ENCODE assay signal across 25 cellular contexts in the genomic region with DNA sequence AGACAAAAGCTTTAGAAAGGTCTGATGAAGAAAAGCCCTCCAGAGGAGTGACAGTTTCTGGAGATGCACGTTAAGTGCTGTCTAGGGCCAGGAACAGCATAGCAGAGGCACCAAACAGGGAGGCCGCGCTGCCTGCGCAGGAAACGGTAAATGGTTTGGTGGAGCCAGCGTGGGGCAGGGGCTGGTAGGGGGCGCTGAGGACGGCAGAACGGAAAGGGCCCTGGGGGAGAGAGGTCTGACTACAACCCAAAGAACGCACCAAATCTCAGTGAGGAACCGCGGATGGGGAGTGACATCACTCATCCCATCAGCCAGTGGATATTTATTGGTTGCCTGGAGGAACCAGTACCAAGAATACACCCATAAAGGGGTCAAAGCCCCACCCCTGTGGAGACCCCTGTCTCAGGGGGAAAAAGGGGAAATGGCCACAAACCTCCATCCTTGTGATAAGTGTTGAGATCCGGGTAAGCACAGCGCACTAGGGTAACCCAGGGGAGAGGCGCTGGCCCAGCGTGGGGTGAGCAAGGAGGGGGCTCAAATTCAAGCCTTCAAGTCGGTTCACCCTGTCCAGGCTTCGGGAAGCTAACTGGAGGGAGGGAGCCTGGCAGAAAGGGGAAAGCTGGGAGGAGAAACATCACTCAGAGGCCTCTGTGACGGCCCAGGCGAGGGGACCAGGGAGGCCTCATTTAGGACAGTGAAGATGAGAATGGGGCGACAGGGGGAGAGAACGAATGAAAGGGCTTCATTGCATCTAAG.
DNase-seq lines count a peak whose midpoint lies in the region; ATAC-seq and TF ChIP-seq lines count a peak whose summit lies in the region.
"Had no signal": no experiment of that assay in that cellular context is flagged by ENCODE, and none has a peak within 500 bp of the region (broad histone marks: within the 10 kb centered on the region; RNA-seq: fewer than 3 reads in every experiment).

No MANE protein-coding gene starts in this region.

- H3K27ac ChIP-seq in esophagus muscularis mucosa (replicated peaks in 1 of 4) (peak overlapping the region in 1 of 4 donors; percentile 37), sigmoid colon (peak overlapping the region in 2 of 4 donors; percentile 34 to 44)
- H3K27ac ChIP-seq: PC-9 had no signal

- H3K36me3 Mint-ChIP-seq in activated naive CD8-positive, alpha-beta T cell treated with anti-CD3 and anti-CD28 coated beads, Interleukin-2, amount 50 U/mL, for 24 hours (ENCODE audit: low read depth) = no peaks in the 10 kb centered on the region
- no peaks in the 10 kb centered on the region for H3K36me3 Mint-ChIP-seq in activated naive CD8-positive, alpha-beta T cell treated with anti-CD3 and anti-CD28 coated beads for 36 hours
- H3K36me3 Mint-ChIP-seq: CD14-positive monocyte; CD8-positive, alpha-beta memory T cell had no signal

- ATAC-seq in activated naive CD8-positive, alpha-beta T cell treated with anti-CD3 and anti-CD28 coated beads, Interleukin-2, amount 50 U/mL, for 24 hours = peak; percentile 17
- ATAC-seq in sciatic nerve = peak; percentile 20
- ATAC-seq: HCT116, Right ventricle myocardium inferior had no signal

- H3K36me3 ChIP-seq in esophagus muscularis mucosa = no peaks in the 10 kb centered on the region
- H3K36me3 ChIP-seq in sigmoid colon = no peaks in the 10 kb centered on the region
- H3K36me3 ChIP-seq: BE2C had no signal

- peaks cover 2% of the 10 kb centered on the region for H3K27me3 Mint-ChIP-seq in activated naive CD8-positive, alpha-beta T cell treated with anti-CD3 and anti-CD28 coated beads, Interleukin-2, amount 50 U/mL, for 24 hours
- H3K27me3 Mint-ChIP-seq in activated naive CD8-positive, alpha-beta T cell treated with anti-CD3 and anti-CD28 coated beads for 36 hours = no peaks in the 10 kb centered on the region

- H3K4me1 Mint-ChIP-seq in activated naive CD8-positive, alpha-beta T cell treated with anti-CD3 and anti-CD28 coated beads, Interleukin-2, amount 50 U/mL, for 24 hours = no peaks in the 10 kb centered on the region
- H3K4me1 Mint-ChIP-seq in activated naive CD8-positive, alpha-beta T cell treated with anti-CD3 and anti-CD28 coated beads for 36 hours = no peaks in the 10 kb centered on the region
- H3K4me1 Mint-ChIP-seq: CD14-positive monocyte; CD8-positive, alpha-beta memory T cell had no signal

- TF ChIP-seq EP300 in esophagus muscularis mucosa (IDR thresholded peaks at IDR 0.05) (no peak), sigmoid colon (IDR thresholded peaks at IDR 0.05) (no peak)

- DNase-seq in activated naive CD8-positive, alpha-beta T cell treated with anti-CD3 and anti-CD28 coated beads, Interleukin-2, amount 50 U/mL, for 24 hours = no peak
- DNase-seq in activated naive CD8-positive, alpha-beta T cell treated with anti-CD3 and anti-CD28 coated beads for 36 hours = no peak
- DNase-seq in esophagus muscularis mucosa (ENCODE audit: extremely low spot score) = peak; percentile 81
- no peak for DNase-seq in sciatic nerve (ENCODE audit: low spot score)
- no peak for DNase-seq in retina
- no peak for DNase-seq in stimulated activated CD4-positive, alpha-beta T cell treated with anti-CD3 and anti-CD28 coated beads, Interleukin-4, amount 100 ng/mL, for 1 hour
- DNase-seq in erythroblast (lab: John Stamatoyannopoulos, UW) = no peak
- DNase-seq in sigmoid colon = no peak
- DNase-seq: 8988T; ACHN; BE2C; CD8-positive, alpha-beta memory T cell; DMS 273 treated with DMSO at 0.1 percent for 48 hours; DMS79; IMR-90; KG1; MM.1S; NCI-H2029; NCI-H446 treated with DMSO at 0.1 percent for 48 hours; NCI-H526; NCI-H82; PC-9 had no signal

- H3K9me3 ChIP-seq in esophagus muscularis mucosa (peaks cover 0 to 3% (median 0%) of the 10 kb centered on the region in 4 donors), sigmoid colon (no peaks in the 10 kb centered on the region)
- H3K9me3 ChIP-seq: BE2C had no signal

- TF ChIP-seq CTCF in esophagus muscularis mucosa (IDR thresholded peaks at IDR 0.05) = no peak
- no peak for TF ChIP-seq CTCF in sigmoid colon (IDR thresholded peaks at IDR 0.05)

- no peaks in the 10 kb centered on the region for H3K9me3 Mint-ChIP-seq in activated naive CD8-positive, alpha-beta T cell treated with anti-CD3 and anti-CD28 coated beads, Interleukin-2, amount 50 U/mL, for 24 hours
- no peaks in the 10 kb centered on the region for H3K9me3 Mint-ChIP-seq in activated naive CD8-positive, alpha-beta T cell treated with anti-CD3 and anti-CD28 coated beads for 36 hours
- H3K9me3 Mint-ChIP-seq: CD8-positive, alpha-beta memory T cell had no signal

- H3K27ac Mint-ChIP-seq in activated naive CD8-positive, alpha-beta T cell treated with anti-CD3 and anti-CD28 coated beads, Interleukin-2, amount 50 U/mL, for 24 hours = no peak overlapping the region
- H3K27ac Mint-ChIP-seq in activated naive CD8-positive, alpha-beta T cell treated with anti-CD3 and anti-CD28 coated beads for 36 hours = no peak overlapping the region
- H3K27ac Mint-ChIP-seq: CD14-positive monocyte had no signal

- intact Hi-C loops in esophagus muscularis mucosa (cut with DNase I) (no loop called here), sciatic nerve (cut with DNase I) (no loop called here), sigmoid colon (cut with DNase I) (no loop called here)

- H3K4me1 ChIP-seq in esophagus muscularis mucosa (no peaks in the 10 kb centered on the region), sigmoid colon (no peaks in the 10 kb centered on the region)
- H3K4me1 ChIP-seq: BE2C had no signal

- no peak overlapping the region for H3K4me3 Mint-ChIP-seq in activated naive CD8-positive, alpha-beta T cell treated with anti-CD3 and anti-CD28 coated beads, Interleukin-2, amount 50 U/mL, for 24 hours
- no peak overlapping the region for H3K4me3 Mint-ChIP-seq in activated naive CD8-positive, alpha-beta T cell treated with anti-CD3 and anti-CD28 coated beads for 36 hours
- H3K4me3 Mint-ChIP-seq: CD14-positive monocyte; CD8-positive, alpha-beta memory T cell had no signal

- 92% methylated on average over 22 of the region's 22 CpGs for WGBS in esophagus muscularis mucosa
- 90% methylated on average over 22 of the region's 22 CpGs for WGBS in sigmoid colon, 2 donors

- no peak overlapping the region for H3K4me3 ChIP-seq in esophagus muscularis mucosa
- no peak overlapping the region for H3K4me3 ChIP-seq in sigmoid colon
- H3K4me3 ChIP-seq: PC-9 had no signal

- no peak for TF ChIP-seq POLR2A in esophagus muscularis mucosa (IDR thresholded peaks at IDR 0.05; ENCODE audit: low read depth)
- no peak for TF ChIP-seq POLR2A in erythroblast (IDR thresholded peaks at IDR 0.05; ENCODE audit: low read length)
- TF ChIP-seq POLR2A in sigmoid colon (IDR thresholded peaks at IDR 0.05) = no peak

- H3K27me3 ChIP-seq in esophagus muscularis mucosa (no peaks in the 10 kb centered on the region), sigmoid colon (no peaks in the 10 kb centered on the region)
- H3K27me3 ChIP-seq: BE2C had no signal
